In the genomic region with DNA sequence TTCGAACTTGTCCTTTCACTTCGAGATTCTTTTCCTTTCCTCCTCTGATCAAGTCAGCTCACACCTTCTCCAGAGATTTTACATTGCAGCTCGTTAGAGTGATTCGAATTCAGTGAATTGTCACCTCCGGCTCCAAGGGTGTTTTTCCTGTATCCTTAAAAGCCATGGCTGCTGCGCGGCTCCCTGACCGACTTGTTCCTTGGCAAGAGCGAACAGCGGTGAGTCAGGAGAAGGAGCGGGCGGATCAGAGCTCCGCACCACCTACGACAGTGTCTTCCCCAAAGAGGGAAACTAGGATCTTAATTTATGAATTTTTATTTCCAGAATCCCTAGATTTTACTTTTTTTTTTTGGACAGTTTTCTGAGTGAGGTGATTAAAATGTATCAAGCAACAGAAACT, we compare ENCODE assay signal across 1 cellular context.
TF ChIP-seq lines count a peak whose summit lies in the region.

No MANE protein-coding gene starts in this region.

TF ChIP-seq in GM23338, 12 proteins besides CTCF, POLR2A, EP300 and RAD21 (continued from another document):
- no peak for TF ChIP-seq EZH2 (IDR thresholded peaks at IDR 0.05; ENCODE audit: low read depth, unreplicated experiment)
- no peak for TF ChIP-seq STAT1 (IDR thresholded peaks at IDR 0.05; ENCODE audit: unreplicated experiment)
- TF ChIP-seq, protein P1, sequence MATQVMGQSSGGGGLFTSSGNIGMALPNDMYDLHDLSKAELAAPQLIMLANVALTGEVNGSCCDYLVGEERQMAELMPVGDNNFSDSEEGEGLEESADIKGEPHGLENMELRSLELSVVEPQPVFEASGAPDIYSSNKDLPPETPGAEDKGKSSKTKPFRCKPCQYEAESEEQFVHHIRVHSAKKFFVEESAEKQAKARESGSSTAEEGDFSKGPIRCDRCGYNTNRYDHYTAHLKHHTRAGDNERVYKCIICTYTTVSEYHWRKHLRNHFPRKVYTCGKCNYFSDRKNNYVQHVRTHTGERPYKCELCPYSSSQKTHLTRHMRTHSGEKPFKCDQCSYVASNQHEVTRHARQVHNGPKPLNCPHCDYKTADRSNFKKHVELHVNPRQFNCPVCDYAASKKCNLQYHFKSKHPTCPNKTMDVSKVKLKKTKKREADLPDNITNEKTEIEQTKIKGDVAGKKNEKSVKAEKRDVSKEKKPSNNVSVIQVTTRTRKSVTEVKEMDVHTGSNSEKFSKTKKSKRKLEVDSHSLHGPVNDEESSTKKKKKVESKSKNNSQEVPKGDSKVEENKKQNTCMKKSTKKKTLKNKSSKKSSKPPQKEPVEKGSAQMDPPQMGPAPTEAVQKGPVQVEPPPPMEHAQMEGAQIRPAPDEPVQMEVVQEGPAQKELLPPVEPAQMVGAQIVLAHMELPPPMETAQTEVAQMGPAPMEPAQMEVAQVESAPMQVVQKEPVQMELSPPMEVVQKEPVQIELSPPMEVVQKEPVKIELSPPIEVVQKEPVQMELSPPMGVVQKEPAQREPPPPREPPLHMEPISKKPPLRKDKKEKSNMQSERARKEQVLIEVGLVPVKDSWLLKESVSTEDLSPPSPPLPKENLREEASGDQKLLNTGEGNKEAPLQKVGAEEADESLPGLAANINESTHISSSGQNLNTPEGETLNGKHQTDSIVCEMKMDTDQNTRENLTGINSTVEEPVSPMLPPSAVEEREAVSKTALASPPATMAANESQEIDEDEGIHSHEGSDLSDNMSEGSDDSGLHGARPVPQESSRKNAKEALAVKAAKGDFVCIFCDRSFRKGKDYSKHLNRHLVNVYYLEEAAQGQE (IDR thresholded peaks at IDR 0.05; ENCODE audit: unreplicated experiment), result no peak
